Comparison of ENCODE assay signal across 8 cellular contexts in genomic region chr10:132571565-132572544, GRCh38.
A peak's percentile ranks its signal among the peaks of the same experiment; 100 is the strongest.
DNase-seq lines count a peak whose midpoint lies in the region; ATAC-seq, FAIRE-seq and TF ChIP-seq lines count a peak whose summit lies in the region.

No MANE protein-coding gene starts in this region.

- CTCF ChIA-PET in AG04449 (lab: Yijun Ruan, JAX) = interaction anchor here (1.2 to 2.0 kb wide), 3 partner anchors 9 to 118 kb away, joined by 3 to 5 read pairs (median 3); no protein-coding TSS in a partner anchor

- no peak overlapping the region for H3K9ac ChIP-seq in rectal smooth muscle tissue (ENCODE audit: low read length)

- peaks cover 38% of the 10 kb centered on the region for H3K4me1 ChIP-seq in rectal smooth muscle tissue (ENCODE audit: control insufficient read depth, insufficient read depth, low read length)

- no peak for TF ChIP-seq CTCF in AG04449 (IDR thresholded peaks at IDR 0.05; ENCODE audit: insufficient read depth, low read length, missing control alignments)

- H3K27ac ChIP-seq in rectal smooth muscle tissue (ENCODE audit: low read depth, low read length) = peak overlapping the region; percentile 39

- no peak overlapping the region for H3K4me3 ChIP-seq in AG04449 (ENCODE audit: low read depth, low read length)
- H3K4me3 ChIP-seq in rectal smooth muscle tissue (ENCODE audit: low read length) = peak overlapping the region; percentile 0

- peak; percentile 99 for FAIRE-seq in GM18507 (lab: Jason Lieb, UNC)

- no peaks in the 10 kb centered on the region for H3K27me3 ChIP-seq in rectal smooth muscle tissue (ENCODE audit: control insufficient read depth, insufficient read depth, low read length)

- POLR2A ChIA-PET in AG04449 (lab: Yijun Ruan, JAX) = no interaction called here

- no peaks in the 10 kb centered on the region for H3K36me3 ChIP-seq in rectal smooth muscle tissue (ENCODE audit: control insufficient read depth, insufficient read depth, low read length)

- peak; percentile 60 for DNase-seq in AG04449 (ENCODE audit: low read depth, low spot score)
- no peak for DNase-seq in GM18507 (ENCODE audit: extremely low spot score, insufficient read length, low read depth)
- DNase-seq in NCI-H2171 treated with DMSO at 0.1 percent for 48 hours (lab: John Stamatoyannopoulos, UW) = peak; percentile 65
- DNase-seq in activated CD8-positive, alpha-beta memory T cell treated with anti-CD3 and anti-CD28 coated beads, Interleukin-2, amount 50 U/mL, for 48 hours = peak; percentile 80
- DNase-seq in fibroblast of the conjunctiva (ENCODE audit: low read depth) = peak; percentile 58
- no peak for DNase-seq in inferior parietal cortex (ENCODE audit: extremely low spot score)

- ATAC-seq in HG02884 (IDR thresholded peaks at IDR 0.05; ENCODE audit: unreplicated experiment) = peak; percentile 66

Comparison
In these comparisons a context has a peak if more than half of its experiments do, and no peak if none do; other contexts are left out.
1. DNase-seq: peak in AG04449 (single experiment), NCI-H2171 treated with DMSO at 0.1 percent for 48 hours (single experiment), activated CD8-positive, alpha-beta memory T cell treated with anti-CD3 and anti-CD28 coated beads, Interleukin-2, amount 50 U/mL, for 48 hours (single experiment) and fibroblast of the conjunctiva (single experiment); none in GM18507 (single experiment) and inferior parietal cortex (single experiment).